ENCODE assay signal across 12 cellular contexts in the genomic region with DNA sequence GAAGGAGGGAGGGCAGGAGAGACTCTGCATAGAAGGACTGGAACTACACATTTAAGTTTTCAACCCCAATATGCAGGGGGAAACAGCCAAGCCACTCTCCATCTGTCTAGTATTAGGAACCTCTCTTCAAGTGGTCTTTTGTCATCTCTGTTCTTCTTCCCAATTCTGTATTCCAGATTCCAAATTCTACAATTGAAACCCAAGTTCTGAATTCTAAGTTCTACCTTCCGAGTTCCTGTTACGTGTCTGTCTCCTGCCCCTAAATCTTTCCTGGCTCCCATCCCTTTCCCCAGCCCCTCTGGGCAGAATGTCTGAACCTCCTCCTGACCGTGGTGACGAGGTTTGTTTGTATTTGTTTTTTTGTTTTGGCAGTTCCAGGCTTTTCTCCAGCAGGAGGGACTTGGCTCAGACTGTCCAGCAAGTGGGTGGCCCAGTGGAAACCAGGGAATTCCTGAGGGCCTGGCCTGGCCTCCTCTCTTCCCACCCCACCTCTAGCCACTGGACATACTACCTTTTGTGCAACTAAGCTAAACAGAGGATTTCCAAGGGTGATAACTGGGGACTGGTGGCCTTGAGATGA. TPM values are rescaled to one million over a fixed set of nuclear protein-coding genes. Genes with fewer than 3 reads are reported as not detected.
DNase-seq lines count a peak whose midpoint lies in the region; ATAC-seq and TF ChIP-seq lines count a peak whose summit lies in the region.
"Had no signal": no experiment of that assay in that cellular context is flagged by ENCODE, and none has a peak within 500 bp of the region (broad histone marks: within the 10 kb centered on the region; RNA-seq: fewer than 3 reads in every experiment).

No MANE protein-coding gene starts in this region.

- POLR2A ChIA-PET in activated CD4-positive, alpha-beta memory T cell treated with anti-CD3 and anti-CD28 coated beads, Interleukin-2, amount 10 ng/mL, durations not matched to agents 7 days and 5 days (lab: Charles Lee), result interaction anchor here (1.2 to 2.5 kb wide), 4 partner anchors 10 to 50 kb away, joined by 3 to 24 read pairs (median 7); partner anchors contain the start of gene NIPSNAP1

- no peak overlapping the region for H3K4me2 ChIP-seq in trophoblast cell (ENCODE audit: low read length)

- H3K27me3 ChIP-seq in trophoblast cell (ENCODE audit: insufficient read depth, low read length), result no peaks in the 10 kb centered on the region
- H3K27me3 ChIP-seq: left lung, suprapubic skin had no signal

- no peak overlapping the region for H3K27ac Mint-ChIP-seq in activated CD4-positive, alpha-beta memory T cell treated with anti-CD3 and anti-CD28 coated beads, Interleukin-2, amount 10 ng/mL, durations not matched to agents 7 days and 5 days
- H3K27ac Mint-ChIP-seq in progenitor cell of endocrine pancreas, result peak overlapping the region; percentile 57

- H3K4ac ChIP-seq in trophoblast cell (ENCODE audit: low read depth, low read length), result no peak overlapping the region

- H3K4me1 Mint-ChIP-seq in activated CD4-positive, alpha-beta memory T cell treated with anti-CD3 and anti-CD28 coated beads, Interleukin-2, amount 10 ng/mL, durations not matched to agents 7 days and 5 days, result peaks cover 14% of the 10 kb centered on the region
- H3K4me1 Mint-ChIP-seq in progenitor cell of endocrine pancreas (ENCODE audit: low read depth), result peaks cover 6% of the 10 kb centered on the region

- peaks cover 29% of the 10 kb centered on the region in 2 experiments for H3K36me3 ChIP-seq in trophoblast cell (ENCODE audit: control insufficient read depth in 1 of 2, insufficient read depth in 2 of 2, low read length in 2 of 2)

- peaks cover 6% of the 10 kb centered on the region for H3K79me1 ChIP-seq in trophoblast cell (ENCODE audit: low read length)

- H2AFZ ChIP-seq in trophoblast cell (ENCODE audit: insufficient read depth, low read length, poor library complexity), result no peak overlapping the region

- H3K9me3 ChIP-seq in trophoblast cell (ENCODE audit: insufficient read depth, low read depth, low read length), result no peaks in the 10 kb centered on the region
- H3K9me3 ChIP-seq: left lung, suprapubic skin had no signal

- no peak overlapping the region for H2BK120ac ChIP-seq in trophoblast cell (ENCODE audit: insufficient read depth, low read length, poor library complexity)

- DNase-seq in GM04503 (ENCODE audit: low read depth), result peak; percentile 26
- no peak for DNase-seq in activated CD4-positive, alpha-beta memory T cell treated with anti-CD3 and anti-CD28 coated beads, Interleukin-2, amount 10 ng/mL, durations not matched to agents 7 days and 5 days
- peak; percentile 76 for DNase-seq in fibroblast of villous mesenchyme (ENCODE audit: low read depth)
- no peak for DNase-seq in progenitor cell of endocrine pancreas (ENCODE audit: low spot score, unreplicated experiment)
- no peak for DNase-seq in islet precursor cell
- DNase-seq in trophoblast cell, result no peak
- DNase-seq: activated CD4-positive, alpha-beta T cell treated with anti-CD3 and anti-CD28 coated beads for 1 hour; left lung; NCI-H1105 treated with DMSO at 0.1 percent for 48 hours had no signal

- CTCF ChIA-PET in activated CD4-positive, alpha-beta memory T cell treated with anti-CD3 and anti-CD28 coated beads, Interleukin-2, amount 10 ng/mL, durations not matched to agents 7 days and 5 days (lab: Charles Lee), result interaction anchor here (1.9 kb wide), 1 partner anchor 12 kb away, joined by 5 read pairs; no protein-coding TSS in a partner anchor

- TF ChIP-seq CTCF in fibroblast of villous mesenchyme (IDR thresholded peaks at IDR 0.05; ENCODE audit: insufficient read depth, low read depth, low read length), result no peak
- no peak for TF ChIP-seq CTCF in progenitor cell of endocrine pancreas (IDR thresholded peaks at IDR 0.05; ENCODE audit: unreplicated experiment)

- H4K12ac ChIP-seq in trophoblast cell (ENCODE audit: low read depth, low read length), result no peak overlapping the region

- no peak overlapping the region for H2BK5ac ChIP-seq in trophoblast cell (ENCODE audit: low read depth, low read length, poor library complexity)

- no peak overlapping the region for H3K9ac ChIP-seq in trophoblast cell (ENCODE audit: low read length)

- no peaks in the 10 kb centered on the region for H3K9me3 Mint-ChIP-seq in activated CD4-positive, alpha-beta memory T cell treated with anti-CD3 and anti-CD28 coated beads, Interleukin-2, amount 10 ng/mL, durations not matched to agents 7 days and 5 days
- peaks cover 3% of the 10 kb centered on the region for H3K9me3 Mint-ChIP-seq in progenitor cell of endocrine pancreas (ENCODE audit: low read depth)

- no peak overlapping the region for H4K91ac ChIP-seq in trophoblast cell (ENCODE audit: low read depth, low read length)

- no peak overlapping the region for H3K18ac ChIP-seq in trophoblast cell (ENCODE audit: low read length)

- no peaks in the 10 kb centered on the region for H3K27me3 Mint-ChIP-seq in activated CD4-positive, alpha-beta memory T cell treated with anti-CD3 and anti-CD28 coated beads, Interleukin-2, amount 10 ng/mL, durations not matched to agents 7 days and 5 days
- H3K27me3 Mint-ChIP-seq in progenitor cell of endocrine pancreas, result no peaks in the 10 kb centered on the region

- peak overlapping the region; percentile 5 for H3K4me3 Mint-ChIP-seq in activated CD4-positive, alpha-beta memory T cell treated with anti-CD3 and anti-CD28 coated beads, Interleukin-2, amount 10 ng/mL, durations not matched to agents 7 days and 5 days
- H3K4me3 Mint-ChIP-seq in progenitor cell of endocrine pancreas (ENCODE audit: low read depth), result peak overlapping the region; percentile 21

- H3K14ac ChIP-seq in trophoblast cell (ENCODE audit: low read length), result no peak overlapping the region

- H4K8ac ChIP-seq in trophoblast cell (ENCODE audit: low read depth, low read length), result no peak overlapping the region

- H2AK5ac ChIP-seq in trophoblast cell (ENCODE audit: low read length), result no peak overlapping the region

- H3K4me3 ChIP-seq in fibroblast of villous mesenchyme (ENCODE audit: low read depth, low read length) (no peak overlapping the region), trophoblast cell (ENCODE audit: low read depth, low read length) (no peak overlapping the region)

- no peak overlapping the region for H2BK12ac ChIP-seq in trophoblast cell (ENCODE audit: low read length)

- peaks cover 6% of the 10 kb centered on the region for H3K79me2 ChIP-seq in trophoblast cell (ENCODE audit: control insufficient read depth, insufficient read depth, low read length, poor library complexity)

- H3K4me1 ChIP-seq in trophoblast cell (ENCODE audit: control insufficient read depth in 1 of 2, insufficient read depth in 2 of 2, low read length in 2 of 2), result peaks cover 0 to 2% of the 10 kb centered on the region in 2 experiments

- peaks cover 35% of the 10 kb centered on the region for H3K36me3 Mint-ChIP-seq in activated CD4-positive, alpha-beta memory T cell treated with anti-CD3 and anti-CD28 coated beads, Interleukin-2, amount 10 ng/mL, durations not matched to agents 7 days and 5 days (ENCODE audit: low read depth)
- peaks cover 29% of the 10 kb centered on the region for H3K36me3 Mint-ChIP-seq in progenitor cell of endocrine pancreas (ENCODE audit: insufficient read depth)

- H3K27ac ChIP-seq in trophoblast cell (ENCODE audit: low read depth, low read length), result no peak overlapping the region

- no peak overlapping the region for H3K23ac ChIP-seq in trophoblast cell (ENCODE audit: low read length)

- no CpG with 5 or more reads among the region's 4 CpGs for WGBS in trophoblast cell (ENCODE audit: extremely low coverage, insufficient coverage, insufficient read length)

- no peak for ATAC-seq in GM21367 (IDR thresholded peaks at IDR 0.05; ENCODE audit: unreplicated experiment)
- no peak for ATAC-seq in HG02970 (IDR thresholded peaks at IDR 0.05; ENCODE audit: low FRiP score, unreplicated experiment)
- ATAC-seq: left lung had no signal

RNA-seq across cellular contexts. Expression of gene THOC5, which starts 1.6 kb away (rescaled TPM):
- total RNA-seq in activated CD4-positive, alpha-beta memory T cell treated with anti-CD3 and anti-CD28 coated beads, Interleukin-2, amount 10 ng/mL, durations not matched to agents 7 days and 5 days, result 10 to 100 TPM; 41.6 to 56.2 TPM
- total RNA-seq in fibroblast of villous mesenchyme (37.6 and 50.6 TPM in 2 replicates), progenitor cell of endocrine pancreas (72.9 and 80.3 TPM in 2 replicates)
- polyA plus RNA-seq in trophoblast cell (2013), result 20.4 and 21.2 TPM in 2 replicates

RNA-seq across cellular contexts. Expression of gene NIPSNAP1, which starts 25.8 kb away (rescaled TPM):
- total RNA-seq in activated CD4-positive, alpha-beta memory T cell treated with anti-CD3 and anti-CD28 coated beads, Interleukin-2, amount 10 ng/mL, durations not matched to agents 7 days and 5 days, result 10 to 100 TPM; 38.2 to 40.5 TPM
- 66.4 and 77.7 TPM in 2 replicates for total RNA-seq in fibroblast of villous mesenchyme
- total RNA-seq in progenitor cell of endocrine pancreas, result 221 and 222 TPM in 2 replicates
- polyA plus RNA-seq in trophoblast cell (2013), result 57.0 and 61.6 TPM in 2 replicates

RNA-seq across cellular contexts. Expression of gene NF2, which starts 48.3 kb away (rescaled TPM):
- 10 to 100 TPM; 58.2 to 60.1 TPM for total RNA-seq in activated CD4-positive, alpha-beta memory T cell treated with anti-CD3 and anti-CD28 coated beads, Interleukin-2, amount 10 ng/mL, durations not matched to agents 7 days and 5 days
- total RNA-seq in fibroblast of villous mesenchyme (153 and 240 TPM in 2 replicates), progenitor cell of endocrine pancreas (36.6 and 37.1 TPM in 2 replicates)
- polyA plus RNA-seq in trophoblast cell (2013), result 9.8 and 10.0 TPM in 2 replicates

Comparison
In these comparisons a context has a peak if more than half of its experiments do, and no peak if none do; other contexts are left out.
1. DNase-seq: peak in GM04503 (single experiment) and fibroblast of villous mesenchyme (single experiment); none in activated CD4-positive, alpha-beta memory T cell treated with anti-CD3 and anti-CD28 coated beads, Interleukin-2, amount 10 ng/mL, durations not matched to agents 7 days and 5 days (single experiment), progenitor cell of endocrine pancreas (single experiment), islet precursor cell (single experiment) and trophoblast cell (0 of 2).